Comparison of ENCODE assay signal across 28 cellular contexts in the genomic region with DNA sequence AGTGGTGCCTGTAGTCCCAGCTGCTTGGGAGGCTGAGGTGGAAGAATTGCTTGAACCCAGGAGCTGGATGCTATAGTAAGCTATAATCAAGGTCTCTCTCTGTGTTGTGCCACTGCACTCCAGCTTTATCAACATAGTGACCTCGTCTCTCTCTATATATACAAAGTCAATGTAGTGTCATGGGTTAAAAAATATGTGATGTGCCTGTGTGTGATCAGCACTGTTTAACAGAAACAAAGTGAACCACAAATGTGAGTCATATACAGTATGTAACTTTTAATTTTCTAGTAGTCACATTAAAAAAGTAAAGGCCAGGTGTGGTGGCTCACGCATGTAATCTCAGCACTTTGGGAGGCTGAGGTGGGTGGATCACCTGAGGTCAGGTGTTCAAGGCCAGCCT. TPM values are rescaled to one million over a fixed set of nuclear protein-coding genes. Genes with fewer than 3 reads are reported as not detected.
DNase-seq lines count a peak whose midpoint lies in the region; ATAC-seq and TF ChIP-seq lines count a peak whose summit lies in the region.
"Had no signal": no experiment of that assay in that cellular context is flagged by ENCODE, and none has a peak within 500 bp of the region (broad histone marks: within the 10 kb centered on the region; RNA-seq: fewer than 3 reads in every experiment).

No MANE protein-coding gene starts in this region.

- no peak for DNase-seq in activated naive CD4-positive, alpha-beta T cell treated with anti-CD3 and anti-CD28 coated beads, Interleukin-2, amount 50 U/mL, for 72 hours (ENCODE audit: low spot score in 2 of 2)
- no peak for DNase-seq in activated naive CD4-positive, alpha-beta T cell (lab: John Stamatoyannopoulos, UW)
- DNase-seq in Panc1 (ENCODE audit: low read depth, low spot score): no peak
- DNase-seq in fibroblast of mammary gland (ENCODE audit: low read depth): peak; percentile 65
- no peak for DNase-seq in putamen (ENCODE audit: low spot score)
- DNase-seq in NCI-H1417 treated with DMSO at 0.1 percent for 48 hours (lab: John Stamatoyannopoulos, UW): no peak
- DNase-seq: ACHN; activated B cell treated with CpG ODN at 0.5 μM for 24 hours; activated CD4-positive, alpha-beta memory T cell treated with anti-CD3 and anti-CD28 coated beads for 36 hours; activated naive CD4-positive, alpha-beta T cell treated with Interleukin-2 at 50 U/mL for 16 hours; activated T-cell treated with anti-CD3 and anti-CD28 coated beads, Interleukin-2, amount 50 U/mL, for 24 hours; amniotic stem cell; brain microvascular endothelial cell; head of caudate nucleus; kidney; MM.1S; natural killer cell; NCI-H2029 treated with DMSO at 0.1 percent for 48 hours; NCI-H2227 treated with DMSO at 0.1 percent for 48 hours; NCI-H69; occipital lobe; Peyer's patch; T-helper 1 cell; tibial artery had no signal

- TF ChIP-seq CTCF in Panc1 (IDR thresholded peaks at IDR 0.05) (no peak), fibroblast of mammary gland (conservative IDR thresholded peaks at IDR 0.05; ENCODE audit: control insufficient read depth, insufficient read depth, low read depth, low read length) (no peak)

- in situ Hi-C loops in Panc1 (cut with HindIII; ENCODE audit: low pct_unique_long_range_greater_than_20kb, low sequenced_read_pairs): no loop called here

- BruUV-seq in Panc1 (replicated peaks; lab: Mats Ljungman, UMichigan): no TSS peak

- no peak overlapping the region for H3K27ac ChIP-seq in Panc1 (ENCODE audit: low read length)
- H3K27ac ChIP-seq: BLaER1, brain microvascular endothelial cell, Peyer's patch, tibial artery had no signal

- POLR2A ChIA-PET in Panc1 (lab: Charles Lee): no interaction called here

- no peaks in the 10 kb centered on the region for H3K9me3 Mint-ChIP-seq in activated naive CD4-positive, alpha-beta T cell treated with anti-CD3 and anti-CD28 coated beads, Interleukin-2, amount 50 U/mL, for 72 hours
- H3K9me3 Mint-ChIP-seq: activated T-cell treated with anti-CD3 and anti-CD28 coated beads, Interleukin-2, amount 50 U/mL, for 24 hours; natural killer cell; stimulated activated naive CD8-positive, alpha-beta T cell treated with anti-CD3 and anti-CD28 coated beads, Interleukin-15, Interleukin-2, amounts not matched to agents 100 ng/mL and 50 ng/mL, for 24 hours had no signal

- peak; percentile 26 to 75 for ATAC-seq in activated naive CD4-positive, alpha-beta T cell treated with anti-CD3 and anti-CD28 coated beads, Interleukin-2, amount 50 U/mL, for 72 hours
- 0 out of 2 replicates have a peak, but pooled peaks have one; percentile 52 for ATAC-seq in Panc1
- no peak for ATAC-seq in HG02798 (IDR thresholded peaks at IDR 0.05; ENCODE audit: poor library complexity, unreplicated experiment)
- no peak for ATAC-seq in GM18517 (IDR thresholded peaks at IDR 0.05; ENCODE audit: unreplicated experiment)
- ATAC-seq: natural killer cell had no signal

- CTCF ChIA-PET in Panc1 (lab: Charles Lee): interaction anchor here (0.9 kb wide), 1 partner anchor 9 kb away, joined by 3 read pairs; no protein-coding TSS in a partner anchor

- no peaks in the 10 kb centered on the region for H3K36me3 ChIP-seq in Panc1 (ENCODE audit: control insufficient read depth, insufficient read depth, low read length)
- H3K36me3 ChIP-seq: BLaER1, brain microvascular endothelial cell, Peyer's patch, tibial artery had no signal

- no peaks in the 10 kb centered on the region for H3K4me1 ChIP-seq in Panc1 (ENCODE audit: control insufficient read depth, insufficient read depth, low read length)
- H3K4me1 ChIP-seq: BLaER1, Peyer's patch, tibial artery had no signal

- no peaks in the 10 kb centered on the region for H3K9me3 ChIP-seq in Panc1 (ENCODE audit: control insufficient read depth, insufficient read depth, low read depth, low read length)
- H3K9me3 ChIP-seq: BLaER1, Peyer's patch, tibial artery had no signal

- H3K4me3 ChIP-seq in Panc1 (ENCODE audit: low read depth in 2 of 2, low read length in 2 of 2): no peak overlapping the region
- no peak overlapping the region for H3K4me3 ChIP-seq in fibroblast of mammary gland (ENCODE audit: control insufficient read depth, low read depth, low read length)
- H3K4me3 ChIP-seq: BLaER1, Peyer's patch, tibial artery had no signal

- no peak overlapping the region for H3K27ac Mint-ChIP-seq in activated naive CD4-positive, alpha-beta T cell treated with anti-CD3 and anti-CD28 coated beads, Interleukin-2, amount 50 U/mL, for 72 hours
- H3K27ac Mint-ChIP-seq: activated B cell treated with CpG ODN at 0.5 μM for 24 hours; activated CD4-positive, alpha-beta memory T cell treated with anti-CD3 and anti-CD28 coated beads for 36 hours; activated T-cell treated with anti-CD3 and anti-CD28 coated beads, Interleukin-2, amount 50 U/mL, for 24 hours; natural killer cell; stimulated activated naive CD8-positive, alpha-beta T cell treated with anti-CD3 and anti-CD28 coated beads, Interleukin-15, Interleukin-2, amounts not matched to agents 100 ng/mL and 50 ng/mL, for 24 hours had no signal

- no peaks in the 10 kb centered on the region for H3K36me3 Mint-ChIP-seq in activated naive CD4-positive, alpha-beta T cell treated with anti-CD3 and anti-CD28 coated beads, Interleukin-2, amount 50 U/mL, for 72 hours
- H3K36me3 Mint-ChIP-seq: activated CD4-positive, alpha-beta memory T cell treated with anti-CD3 and anti-CD28 coated beads for 36 hours; natural killer cell had no signal

- H3K27me3 ChIP-seq in Panc1 (ENCODE audit: control insufficient read depth, insufficient read depth, low read length): no peaks in the 10 kb centered on the region
- H3K27me3 ChIP-seq: BLaER1, brain microvascular endothelial cell, Peyer's patch, tibial artery had no signal

- intact Hi-C loops in Panc1 (cut with micrococcal nuclease; ENCODE audit: unreplicated experiment): no loop called here

RNA-seq across cellular contexts. Expression of gene SMOX, which starts 47.9 kb away (rescaled TPM):
- 1 to 10 TPM; 1.3 to 2.2 TPM for total RNA-seq in activated naive CD4-positive, alpha-beta T cell treated with anti-CD3 and anti-CD28 coated beads, Interleukin-2, amount 50 U/mL, for 72 hours
- 33.8 TPM for total RNA-seq in Panc1 (2021; ENCODE audit: unreplicated experiment)
- polyA plus RNA-seq in Panc1 (2012; ENCODE audit: insufficient read length): 27.6 TPM
- total RNA-seq: activated B cell treated with CpG ODN at 0.5 μM for 24 hours had no signal

Comparison
In these comparisons a context has a peak if more than half of its experiments do, and no peak if none do; other contexts are left out.
1. ATAC-seq: peak in activated naive CD4-positive, alpha-beta T cell treated with anti-CD3 and anti-CD28 coated beads, Interleukin-2, amount 50 U/mL, for 72 hours (2 of 2) and Panc1 (single experiment); none in HG02798 (single experiment) and GM18517 (single experiment).
2. RNA of gene SMOX, which starts 47.9 kb away (total RNA-seq): 33.8 TPM in Panc1 (single experiment); 1.3 to 2.2 TPM in activated naive CD4-positive, alpha-beta T cell treated with anti-CD3 and anti-CD28 coated beads, Interleukin-2, amount 50 U/mL, for 72 hours; every median in the first group is over 10 times any median in the second.